ENCODE assay signal across 8 cellular contexts in the genomic region with DNA sequence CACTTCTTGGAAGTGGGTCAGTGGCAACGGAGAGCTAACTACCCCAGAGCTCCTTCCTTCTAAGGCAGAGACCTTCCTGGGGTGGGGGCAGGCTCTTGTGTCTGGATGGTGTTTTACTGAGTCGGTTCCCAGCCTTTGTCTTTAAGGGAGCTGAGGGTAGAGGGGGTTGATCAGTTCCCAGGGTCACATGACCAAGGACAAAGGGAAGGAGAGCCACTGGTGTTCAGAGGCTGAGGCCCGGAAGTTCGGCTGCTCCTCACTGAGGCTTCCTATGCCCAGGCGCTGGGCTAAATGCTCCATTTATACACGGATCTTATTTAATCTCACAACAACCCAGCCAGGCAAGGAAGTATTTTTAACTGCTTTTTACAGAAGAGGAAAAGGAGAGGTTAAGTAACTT. TPM values are rescaled to one million over a fixed set of nuclear protein-coding genes. Genes with fewer than 3 reads are reported as not detected.
A peak's percentile ranks its signal among the peaks of the same experiment; 100 is the strongest.
DNase-seq lines count a peak whose midpoint lies in the region; ATAC-seq and TF ChIP-seq lines count a peak whose summit lies in the region.

No MANE protein-coding gene starts in this region.

- peaks cover 6 to 15% (median 7%) of the 10 kb centered on the region in 3 donors for H3K4me1 Mint-ChIP-seq in naive B cell
- peaks cover 5% of the 10 kb centered on the region for H3K4me1 Mint-ChIP-seq in activated CD4-positive, alpha-beta T cell treated with anti-CD3 and anti-CD28 coated beads, Interleukin-2, amount 10 ng/mL, durations not matched to agents 7 days and 5 days

- H3K4me3 Mint-ChIP-seq in naive B cell = peak overlapping the region in 7 of 8 donors; percentile 37 to 86 (median 69)
- H3K4me3 Mint-ChIP-seq in activated CD4-positive, alpha-beta T cell treated with anti-CD3 and anti-CD28 coated beads, Interleukin-2, amount 10 ng/mL, durations not matched to agents 7 days and 5 days = no peak overlapping the region

- no peaks in the 10 kb centered on the region for H3K27me3 ChIP-seq in ACC112 (ENCODE audit: insufficient read depth, low read length)

- H3K27ac ChIP-seq in ACC112 (ENCODE audit: low read depth, low read length) = peak overlapping the region; percentile 44

- H3K27me3 Mint-ChIP-seq in naive B cell = peaks cover 46 to 61% (median 54%) of the 10 kb centered on the region in 3 donors
- peaks cover 30% of the 10 kb centered on the region for H3K27me3 Mint-ChIP-seq in activated CD4-positive, alpha-beta T cell treated with anti-CD3 and anti-CD28 coated beads, Interleukin-2, amount 10 ng/mL, durations not matched to agents 7 days and 5 days

- peak overlapping the region; percentile 46 for H2AFZ ChIP-seq in ACC112 (ENCODE audit: low read length, unreplicated experiment)

- POLR2A ChIA-PET in GM10248 (lab: Yijun Ruan, JAX) = no interaction called here
- POLR2A ChIA-PET in activated CD4-positive, alpha-beta T cell treated with anti-CD3 and anti-CD28 coated beads, Interleukin-2, amount 10 ng/mL, durations not matched to agents 7 days and 5 days (lab: Charles Lee) = no interaction called here

- H3K9me3 Mint-ChIP-seq in naive B cell = no peaks in the 10 kb centered on the region
- no peaks in the 10 kb centered on the region for H3K9me3 Mint-ChIP-seq in activated CD4-positive, alpha-beta T cell treated with anti-CD3 and anti-CD28 coated beads, Interleukin-2, amount 10 ng/mL, durations not matched to agents 7 days and 5 days

- ATAC-seq in naive B cell (ENCODE audit: low read depth in 2 of 2) (no peak), GM19463 (IDR thresholded peaks at IDR 0.05; ENCODE audit: unreplicated experiment) (no peak)

- peaks cover 8% of the 10 kb centered on the region for H3K4me1 ChIP-seq in ACC112 (ENCODE audit: control insufficient read depth, insufficient read depth, low read length, unreplicated experiment)

- no peak overlapping the region for H3K27ac Mint-ChIP-seq in naive B cell
- H3K27ac Mint-ChIP-seq in activated CD4-positive, alpha-beta T cell treated with anti-CD3 and anti-CD28 coated beads, Interleukin-2, amount 10 ng/mL, durations not matched to agents 7 days and 5 days = no peak overlapping the region

- H3K79me2 ChIP-seq in ACC112 (ENCODE audit: control insufficient read depth, insufficient read depth, low read length, unreplicated experiment) = no peaks in the 10 kb centered on the region

- DNase-seq in NOMO-1 treated with DMSO at 0.1 percent for 48 hours (lab: John Stamatoyannopoulos, UW; ENCODE audit: unreplicated experiment) (peak; percentile 34), fibroblast of mammary gland (ENCODE audit: low read depth) (peak; percentile 76), naive B cell (no peak), GM10248 (ENCODE audit: extremely low spot score) (no peak), EL (no peak)
- no peak for DNase-seq in activated CD4-positive, alpha-beta T cell treated with anti-CD3 and anti-CD28 coated beads, Interleukin-2, amount 10 ng/mL, durations not matched to agents 7 days and 5 days

- no peaks in the 10 kb centered on the region for H3K36me3 ChIP-seq in ACC112 (ENCODE audit: insufficient read depth, low read length)

- peak overlapping the region; percentile 86 for H3K4me3 ChIP-seq in ACC112 (ENCODE audit: low read depth, low read length)
- H3K4me3 ChIP-seq in fibroblast of mammary gland (ENCODE audit: control insufficient read depth, low read depth, low read length) = peak overlapping the region; percentile 58

- CTCF ChIA-PET in GM10248 (lab: Yijun Ruan, JAX) = no interaction called here
- CTCF ChIA-PET in activated CD4-positive, alpha-beta T cell treated with anti-CD3 and anti-CD28 coated beads, Interleukin-2, amount 10 ng/mL, durations not matched to agents 7 days and 5 days (lab: Charles Lee) = interaction anchor here (0.6 kb wide), 1 partner anchor 540 kb away, joined by 3 read pairs; no protein-coding TSS in a partner anchor

- H3K36me3 Mint-ChIP-seq in naive B cell = no peaks in the 10 kb centered on the region
- no peaks in the 10 kb centered on the region for H3K36me3 Mint-ChIP-seq in activated CD4-positive, alpha-beta T cell treated with anti-CD3 and anti-CD28 coated beads, Interleukin-2, amount 10 ng/mL, durations not matched to agents 7 days and 5 days (ENCODE audit: low read depth)

- TF ChIP-seq CTCF in fibroblast of mammary gland (conservative IDR thresholded peaks at IDR 0.05; ENCODE audit: control insufficient read depth, insufficient read depth, low read depth, low read length) (no peak), GM10248 (IDR thresholded peaks at IDR 0.05; ENCODE audit: control extremely low read depth, extremely low read depth, low read depth, missing control alignments) (no peak)

RNA-seq across cellular contexts. Expression of gene EPHB3, which starts 21.0 kb away (rescaled TPM):
- polyA plus RNA-seq in naive B cell (ENCODE audit: low read depth in 6 of 6) = not detected
- under 1 TPM; 0.12 to 0.22 TPM for total RNA-seq in activated CD4-positive, alpha-beta T cell treated with anti-CD3 and anti-CD28 coated beads, Interleukin-2, amount 10 ng/mL, durations not matched to agents 7 days and 5 days

Comparison
In these comparisons a context has a peak if more than half of its experiments do, and no peak if none do; other contexts are left out.
1. DNase-seq: peak in NOMO-1 treated with DMSO at 0.1 percent for 48 hours (single experiment) and fibroblast of mammary gland (single experiment); none in naive B cell (single experiment), GM10248 (single experiment), EL (single experiment) and activated CD4-positive, alpha-beta T cell treated with anti-CD3 and anti-CD28 coated beads, Interleukin-2, amount 10 ng/mL, durations not matched to agents 7 days and 5 days (single experiment).